Comparison of ENCODE assay signal across 11 cellular contexts in genomic region chr19:38223119-38223523, GRCh38. TPM values are rescaled to one million over a fixed set of nuclear protein-coding genes. Genes with fewer than 3 reads are reported as not detected.
DNase-seq lines count a peak whose midpoint lies in the region; ATAC-seq lines count a peak whose summit lies in the region.
"Had no signal": no experiment of that assay in that cellular context is flagged by ENCODE, and none has a peak within 500 bp of the region (broad histone marks: within the 10 kb centered on the region; RNA-seq: fewer than 3 reads in every experiment).

No MANE protein-coding gene starts in this region.

- H3K36me3 Mint-ChIP-seq in T-helper 17 cell (ENCODE audit: low read depth) = peaks cover 9% of the 10 kb centered on the region

- H3K9ac ChIP-seq in GM23248 = no peak overlapping the region
- no peak overlapping the region for H3K9ac ChIP-seq in iPS-15b (ENCODE audit: low read depth, low read length)
- H3K9ac ChIP-seq: parathyroid adenoma had no signal

- no peak overlapping the region for H3K27ac ChIP-seq in GM23248
- H3K27ac ChIP-seq: parathyroid adenoma had no signal

- 97 to 98% methylated on average over 3 of the region's 3 CpGs for WGBS in GM23248 (ENCODE audit: low coverage in 1 of 2, low lambda C conversion rate in 2 of 2, missing lambda C conversion rate in 2 of 2), 2 experiments

- H3K4me2 ChIP-seq in GM23248 (ENCODE audit: unreplicated experiment) = peak overlapping the region; percentile 73

- peak; percentile 44 for DNase-seq in 8988T
- DNase-seq in GM23248 = no peak
- no peak for DNase-seq in T-helper 17 cell
- DNase-seq in NCI-H1105 (lab: John Stamatoyannopoulos, UW) = no peak
- DNase-seq in hepatic stellate cell (ENCODE audit: low spot score) = no peak
- DNase-seq: effector memory CD4-positive, alpha-beta T cell had no signal

- no peaks in the 10 kb centered on the region for H3K79me2 ChIP-seq in GM23248 (ENCODE audit: insufficient read depth)
- H3K79me2 ChIP-seq: parathyroid adenoma had no signal

- H3K9me3 ChIP-seq in GM23248 (ENCODE audit: low read depth) = no peaks in the 10 kb centered on the region
- H3K9me3 ChIP-seq in T-helper 17 cell (ENCODE audit: control insufficient read depth, low read length, poor library complexity, severe bottlenecking) = no peaks in the 10 kb centered on the region
- H3K9me3 ChIP-seq in iPS-15b (ENCODE audit: control insufficient read depth, insufficient read depth, low read length) = no peaks in the 10 kb centered on the region

- no peaks in the 10 kb centered on the region for H3K9me2 ChIP-seq in GM23248 (ENCODE audit: insufficient read depth)

- no peaks in the 10 kb centered on the region for H4K20me1 ChIP-seq in GM23248 (ENCODE audit: insufficient read depth)

- H3K4me3 ChIP-seq in GM23248 = peak overlapping the region; percentile 74
- peak overlapping the region; percentile 2 for H3K4me3 ChIP-seq in iPS-15b (ENCODE audit: low read depth, low read length)

- no peaks in the 10 kb centered on the region for H3K4me1 ChIP-seq in GM23248 (ENCODE audit: insufficient read depth)
- peaks cover 9% of the 10 kb centered on the region for H3K4me1 ChIP-seq in iPS-15b (ENCODE audit: control insufficient read depth, insufficient read depth, low read length)
- H3K4me1 ChIP-seq: parathyroid adenoma had no signal

- no peaks in the 10 kb centered on the region for H3F3A ChIP-seq in GM23248 (ENCODE audit: insufficient read depth)

- H3K27ac Mint-ChIP-seq in T-helper 17 cell = no peak overlapping the region
- H3K27ac Mint-ChIP-seq: activated naive CD4-positive, alpha-beta T cell treated with anti-CD3 and anti-CD28 coated beads, Interleukin-2, amount 50 U/mL, for 72 hours had no signal

- H2AFZ ChIP-seq in GM23248 = no peak overlapping the region

- in situ Hi-C loops in GM23248 (cut with MboI) = no loop called here

- no peaks in the 10 kb centered on the region for H3K36me3 ChIP-seq in GM23248 (ENCODE audit: low read depth)
- H3K36me3 ChIP-seq in iPS-15b (ENCODE audit: control insufficient read depth, insufficient read depth, low read length) = peaks cover 4% of the 10 kb centered on the region

- H3K4me3 Mint-ChIP-seq in T-helper 17 cell = peak overlapping the region; percentile 69

- H3K27me3 Mint-ChIP-seq in T-helper 17 cell = peaks cover 78% of the 10 kb centered on the region

- ATAC-seq in T-helper 17 cell (no peak), HG02884 (IDR thresholded peaks at IDR 0.05; ENCODE audit: unreplicated experiment) (no peak), HG02885 (IDR thresholded peaks at IDR 0.05; ENCODE audit: poor library complexity, unreplicated experiment) (no peak)

- H3K4me1 Mint-ChIP-seq in T-helper 17 cell = peaks cover 18% of the 10 kb centered on the region

- no peaks in the 10 kb centered on the region for H3K27me3 ChIP-seq in GM23248 (replicated peaks; ENCODE audit: insufficient read depth)
- H3K27me3 ChIP-seq in iPS-15b (ENCODE audit: control insufficient read depth, insufficient read depth, low read length) = no peaks in the 10 kb centered on the region

RNA-seq across cellular contexts. Expression of gene DPF1, which starts 0.9 kb away (rescaled TPM):
- total RNA-seq in GM23248 (2014; rRNA removed; shearing (Covaris generic)) = 2.4 and 5.2 TPM in 2 replicates
- polyA plus RNA-seq in GM23248 (2016; fragmentation: Nextera tagmentation; extraction: Ambion mirVana) = 1.5 and 2.3 TPM in 2 replicates
- not detected for total RNA-seq in T-helper 17 cell

RNA-seq across cellular contexts. Expression of gene PPP1R14A, which starts 33.1 kb away (rescaled TPM):
- 0.65 TPM in 1 of 2 replicates, not detected in the other for total RNA-seq in GM23248 (2014; rRNA removed; shearing (Covaris generic))
- polyA plus RNA-seq in GM23248 (2016; fragmentation: Nextera tagmentation; extraction: Ambion mirVana) = 4.0 and 5.3 TPM in 2 replicates
- 1 to 10 TPM in 1 of 2 donors, under 1 TPM in 1; 0.90 to 6.7 TPM for total RNA-seq in T-helper 17 cell

RNA-seq across cellular contexts. Expression of gene SPINT2, which starts 41.3 kb away (rescaled TPM):
- total RNA-seq in GM23248 (2014; rRNA removed; shearing (Covaris generic)) = 3.2 and 9.5 TPM in 2 replicates
- 9.3 and 9.8 TPM in 2 replicates for polyA plus RNA-seq in GM23248 (2016; fragmentation: Nextera tagmentation; extraction: Ambion mirVana)
- 10 to 100 TPM; 32.2 to 49.1 TPM for total RNA-seq in T-helper 17 cell
